14 cellular contexts compared by ENCODE assay signal in genomic region chr2:54194761-54195750, GRCh38.
"Had no signal": no experiment of that assay in that cellular context is flagged by ENCODE, and none has a peak within 500 bp of the region (broad histone marks: within the 10 kb centered on the region; RNA-seq: fewer than 3 reads in every experiment).

No MANE protein-coding gene starts in this region.

- ATAC-seq: activated T-cell treated with anti-CD3 and anti-CD28 coated beads, Interleukin-2, amount 50 U/mL, for 72 hours; esophagus mucosa; left lung; pancreas had no signal

- H3K27ac ChIP-seq: left lung, pancreas, sigmoid colon, spleen had no signal

- DNase-seq: activated CD4-positive, alpha-beta T cell treated with anti-CD3 and anti-CD28 coated beads, Interleukin-2, amount 10 ng/mL, durations not matched to agents 7 days and 5 days; activated CD8-positive, alpha-beta memory T cell treated with anti-CD3 and anti-CD28 coated beads, Interleukin-2, amount 50 U/mL, for 48 hours; activated gamma-delta T cell; activated T-cell treated with anti-CD3 and anti-CD28 coated beads, Interleukin-2, amount 50 U/mL, for 72 hours; amniotic stem cell; hypothalamus; kidney; left lung; mammary epithelial cell; naive B cell; pancreas; sigmoid colon; spleen had no signal

- H3K9me3 ChIP-seq: left lung, pancreas, sigmoid colon, spleen had no signal

- H3K4me1 ChIP-seq: left lung, pancreas, sigmoid colon, spleen had no signal

- H3K36me3 ChIP-seq: left lung, pancreas, sigmoid colon, spleen had no signal

- H3K4me3 ChIP-seq: left lung, pancreas, sigmoid colon, spleen had no signal

- H3K27me3 ChIP-seq: left lung, pancreas, sigmoid colon, spleen had no signal
